In genomic region chr7:114405427-114405826, GRCh38 we compare ENCODE assay signal across 9 cellular contexts. TPM values are rescaled to one million over a fixed set of nuclear protein-coding genes. Genes with fewer than 3 reads are reported as not detected.
DNase-seq lines count a peak whose midpoint lies in the region; ATAC-seq, FAIRE-seq and TF ChIP-seq lines count a peak whose summit lies in the region.
"Had no signal": no experiment of that assay in that cellular context is flagged by ENCODE, and none has a peak within 500 bp of the region (broad histone marks: within the 10 kb centered on the region; RNA-seq: fewer than 3 reads in every experiment).

No MANE protein-coding gene starts in this region.

- no peaks in the 10 kb centered on the region for H3K4me1 Mint-ChIP-seq in naive thymus-derived CD4-positive, alpha-beta T cell

- H3K36me3 Mint-ChIP-seq in naive thymus-derived CD4-positive, alpha-beta T cell = no peaks in the 10 kb centered on the region

- no peak for ATAC-seq in naive thymus-derived CD4-positive, alpha-beta T cell

- TF ChIP-seq POLR2A in GM12892 (IDR thresholded peaks at IDR 0.05; ENCODE audit: low read depth, low read length) = no peak
- TF ChIP-seq POLR2A in lower leg skin (IDR thresholded peaks at IDR 0.05) = no peak

- 26 to 37% methylated on average over 2 of the region's 2 CpGs for WGBS in lower leg skin, 2 donors

- POLR2A ChIA-PET in HEK293 (lab: Yijun Ruan, JAX) = no interaction called here
- POLR2A ChIA-PET in naive thymus-derived CD4-positive, alpha-beta T cell (lab: Charles Lee) = no interaction called here

- DNase-seq in GM12892 (ENCODE audit: insufficient read length) (no peak), NCI-H460 (ENCODE audit: extremely low read depth, low read depth) (peak; percentile 22), fibroblast of gingiva (ENCODE audit: low read depth) (peak; percentile 17), lower leg skin (ENCODE audit: low spot score in 2 of 2) (no peak), hepatic stellate cell (ENCODE audit: low spot score) (no peak), activated gamma-delta T cell (lab: John Stamatoyannopoulos, UW) (no peak)
- DNase-seq in naive thymus-derived CD4-positive, alpha-beta T cell = no peak

- CTCF ChIA-PET in HEK293 (lab: Yijun Ruan, JAX) = no interaction called here
- CTCF ChIA-PET in naive thymus-derived CD4-positive, alpha-beta T cell (lab: Charles Lee) = no interaction called here

- H3K27me3 Mint-ChIP-seq in naive thymus-derived CD4-positive, alpha-beta T cell = peaks cover 0 to 2% (median 0%) of the 10 kb centered on the region in 5 donors

- intact Hi-C loops in lower leg skin (cut with DNase I; ENCODE audit: low total_unique reads) = loop anchor here (10.0 kb wide), 1 partner anchor 321 kb away; no protein-coding TSS in a partner anchor
- intact Hi-C loops in naive thymus-derived CD4-positive, alpha-beta T cell (cut with micrococcal nuclease) = no loop called here

- peaks cover 0 to 4% (median 0%) of the 10 kb centered on the region in 11 donors for H3K9me3 Mint-ChIP-seq in naive thymus-derived CD4-positive, alpha-beta T cell

- no peak overlapping the region for H3K4me3 Mint-ChIP-seq in naive thymus-derived CD4-positive, alpha-beta T cell

- H3K27me3 ChIP-seq in naive thymus-derived CD4-positive, alpha-beta T cell (ENCODE audit: control insufficient read depth in 2 of 2, insufficient read depth in 2 of 2, low read length in 2 of 2) = no peaks in the 10 kb centered on the region
- H3K27me3 ChIP-seq: SJSA1 had no signal

- H3K36me3 ChIP-seq in HEK293 (ENCODE audit: control insufficient read depth in 2 of 2, insufficient read depth in 1 of 2, low read length in 2 of 2) = no peaks in the 10 kb centered on the region
- no peaks in the 10 kb centered on the region for H3K36me3 ChIP-seq in naive thymus-derived CD4-positive, alpha-beta T cell (ENCODE audit: control insufficient read depth in 2 of 3, insufficient read depth in 3 of 3, low read length in 3 of 3)
- H3K36me3 ChIP-seq: SJSA1 had no signal

- H3K27ac ChIP-seq in HEK293 (ENCODE audit: extremely low read depth, low read depth, low read length) = no peak overlapping the region
- no peak overlapping the region for H3K27ac ChIP-seq in naive thymus-derived CD4-positive, alpha-beta T cell (ENCODE audit: low read depth, low read length)
- H3K27ac ChIP-seq: SJSA1 had no signal

- H3K27ac Mint-ChIP-seq in naive thymus-derived CD4-positive, alpha-beta T cell = no peak overlapping the region

- TF ChIP-seq CTCF in HEK293 (tag by site-specific recombination; IDR thresholded peaks at IDR 0.05) (no peak), lower leg skin (IDR thresholded peaks at IDR 0.05) (no peak)

- FAIRE-seq in GM12892 (lab: Jason Lieb, UNC) = peak; percentile 67

- peaks cover 11% of the 10 kb centered on the region for H3K4me1 ChIP-seq in HEK293 (ENCODE audit: control insufficient read depth, insufficient read depth, low read length)
- no peaks in the 10 kb centered on the region for H3K4me1 ChIP-seq in naive thymus-derived CD4-positive, alpha-beta T cell (ENCODE audit: control insufficient read depth in 2 of 2, insufficient read depth in 2 of 2, low read length in 2 of 2)
- H3K4me1 ChIP-seq: SJSA1 had no signal

- H3K9me3 ChIP-seq in HEK293 (ENCODE audit: control insufficient read depth, insufficient read depth, low read depth, low read length) = no peaks in the 10 kb centered on the region
- H3K9me3 ChIP-seq in naive thymus-derived CD4-positive, alpha-beta T cell (ENCODE audit: control insufficient read depth in 2 of 3, low read length in 3 of 3) = no peaks in the 10 kb centered on the region
- H3K9me3 ChIP-seq: SJSA1 had no signal

- H3K4me3 ChIP-seq in HEK293 (ENCODE audit: low read depth, low read length) (no peak overlapping the region), lower leg skin (ENCODE audit: low read depth, poor library complexity, severe bottlenecking) (no peak overlapping the region)
- H3K4me3 ChIP-seq in naive thymus-derived CD4-positive, alpha-beta T cell (ENCODE audit: low read length) = no peak overlapping the region
- H3K4me3 ChIP-seq: SJSA1 had no signal

TF ChIP-seq in HEK293, 187 proteins besides CTCF, POLR2A, EP300 and RAD21:
- TF ChIP-seq ZNF544 (tag by site-specific recombination; IDR thresholded peaks at IDR 0.05) (no peak), REPIN1 (tag by site-specific recombination; IDR thresholded peaks at IDR 0.05; ENCODE audit: low read depth) (peak; percentile 57; the same call in 1 of the 2 replicates), SCRT2 (tag by site-specific recombination; IDR thresholded peaks at IDR 0.05) (peak; percentile 85), ZNF660 (tag by site-specific recombination; IDR thresholded peaks at IDR 0.05) (0 out of 2 replicates have a peak, but pooled peaks have one; percentile 42), ZNF501 (tag by site-specific recombination; IDR thresholded peaks at IDR 0.05) (no peak), ZNF398 (tag by site-specific recombination; IDR thresholded peaks at IDR 0.05) (no peak), ZNF654 (tag by site-specific recombination; IDR thresholded peaks at IDR 0.05; ENCODE audit: low read depth) (peak; percentile 87)

RNA-seq across cellular contexts. Expression of gene FOXP2, which starts 9.2 kb away (rescaled TPM):
- 0.47 TPM for polyA plus RNA-seq in GM12892 (2012; ENCODE audit: missing spikeins)
- not detected in 2 replicates for total RNA-seq in NCI-H460 (2014; rRNA removed; shearing (Covaris generic))
- not detected in 2 replicates for polyA plus RNA-seq in NCI-H460 (2014; cell fraction: nucleus; rRNA removed)
- total RNA-seq in lower leg skin = 10 to 100 TPM; 11.9 to 23.6 (median 18.8) TPM
- not detected for total RNA-seq in naive thymus-derived CD4-positive, alpha-beta T cell
- polyA plus RNA-seq in naive thymus-derived CD4-positive, alpha-beta T cell = not detected
- total RNA-seq: SJSA1 had no signal

Comparison
In these comparisons a context has a peak if more than half of its experiments do, and no peak if none do; other contexts are left out.
1. DNase-seq: peak in NCI-H460 (single experiment) and fibroblast of gingiva (single experiment); none in GM12892 (single experiment), lower leg skin (0 of 2), hepatic stellate cell (single experiment), activated gamma-delta T cell (single experiment) and naive thymus-derived CD4-positive, alpha-beta T cell (0 of 9).
2. RNA of gene FOXP2, which starts 9.2 kb away (total RNA-seq): 11.9 to 23.6 TPM in lower leg skin; not detected in NCI-H460 and not detected in naive thymus-derived CD4-positive, alpha-beta T cell; every median in the first group is over 10 times any median in the second.